1 cellular context compared by ENCODE assay signal in genomic region chr11:62612366-62613274, GRCh38.
TF ChIP-seq lines count a peak whose summit lies in the region.

A gene with protein sequence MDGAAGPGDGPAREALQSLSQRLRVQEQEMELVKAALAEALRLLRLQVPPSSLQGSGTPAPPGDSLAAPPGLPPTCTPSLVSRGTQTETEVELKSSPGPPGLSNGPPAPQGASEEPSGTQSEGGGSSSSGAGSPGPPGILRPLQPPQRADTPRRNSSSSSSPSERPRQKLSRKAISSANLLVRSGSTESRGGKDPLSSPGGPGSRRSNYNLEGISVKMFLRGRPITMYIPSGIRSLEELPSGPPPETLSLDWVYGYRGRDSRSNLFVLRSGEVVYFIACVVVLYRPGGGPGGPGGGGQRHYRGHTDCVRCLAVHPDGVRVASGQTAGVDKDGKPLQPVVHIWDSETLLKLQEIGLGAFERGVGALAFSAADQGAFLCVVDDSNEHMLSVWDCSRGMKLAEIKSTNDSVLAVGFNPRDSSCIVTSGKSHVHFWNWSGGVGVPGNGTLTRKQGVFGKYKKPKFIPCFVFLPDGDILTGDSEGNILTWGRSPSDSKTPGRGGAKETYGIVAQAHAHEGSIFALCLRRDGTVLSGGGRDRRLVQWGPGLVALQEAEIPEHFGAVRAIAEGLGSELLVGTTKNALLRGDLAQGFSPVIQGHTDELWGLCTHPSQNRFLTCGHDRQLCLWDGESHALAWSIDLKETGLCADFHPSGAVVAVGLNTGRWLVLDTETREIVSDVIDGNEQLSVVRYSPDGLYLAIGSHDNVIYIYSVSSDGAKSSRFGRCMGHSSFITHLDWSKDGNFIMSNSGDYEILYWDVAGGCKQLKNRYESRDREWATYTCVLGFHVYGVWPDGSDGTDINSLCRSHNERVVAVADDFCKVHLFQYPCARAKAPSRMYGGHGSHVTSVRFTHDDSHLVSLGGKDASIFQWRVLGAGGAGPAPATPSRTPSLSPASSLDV (minus strand): TSS chr11:62612775. CDS start chr11:62612457, 318 bp downstream.
Gene ROM1, plus strand, starts transcription at chr11:62613257. Its CDS starts 25 bp downstream, at chr11:62613282.

TF ChIP-seq in HepG2, 621 proteins besides CTCF, POLR2A, EP300 and RAD21 (continued from another document and continues in another):
- TF ChIP-seq, protein P1, sequence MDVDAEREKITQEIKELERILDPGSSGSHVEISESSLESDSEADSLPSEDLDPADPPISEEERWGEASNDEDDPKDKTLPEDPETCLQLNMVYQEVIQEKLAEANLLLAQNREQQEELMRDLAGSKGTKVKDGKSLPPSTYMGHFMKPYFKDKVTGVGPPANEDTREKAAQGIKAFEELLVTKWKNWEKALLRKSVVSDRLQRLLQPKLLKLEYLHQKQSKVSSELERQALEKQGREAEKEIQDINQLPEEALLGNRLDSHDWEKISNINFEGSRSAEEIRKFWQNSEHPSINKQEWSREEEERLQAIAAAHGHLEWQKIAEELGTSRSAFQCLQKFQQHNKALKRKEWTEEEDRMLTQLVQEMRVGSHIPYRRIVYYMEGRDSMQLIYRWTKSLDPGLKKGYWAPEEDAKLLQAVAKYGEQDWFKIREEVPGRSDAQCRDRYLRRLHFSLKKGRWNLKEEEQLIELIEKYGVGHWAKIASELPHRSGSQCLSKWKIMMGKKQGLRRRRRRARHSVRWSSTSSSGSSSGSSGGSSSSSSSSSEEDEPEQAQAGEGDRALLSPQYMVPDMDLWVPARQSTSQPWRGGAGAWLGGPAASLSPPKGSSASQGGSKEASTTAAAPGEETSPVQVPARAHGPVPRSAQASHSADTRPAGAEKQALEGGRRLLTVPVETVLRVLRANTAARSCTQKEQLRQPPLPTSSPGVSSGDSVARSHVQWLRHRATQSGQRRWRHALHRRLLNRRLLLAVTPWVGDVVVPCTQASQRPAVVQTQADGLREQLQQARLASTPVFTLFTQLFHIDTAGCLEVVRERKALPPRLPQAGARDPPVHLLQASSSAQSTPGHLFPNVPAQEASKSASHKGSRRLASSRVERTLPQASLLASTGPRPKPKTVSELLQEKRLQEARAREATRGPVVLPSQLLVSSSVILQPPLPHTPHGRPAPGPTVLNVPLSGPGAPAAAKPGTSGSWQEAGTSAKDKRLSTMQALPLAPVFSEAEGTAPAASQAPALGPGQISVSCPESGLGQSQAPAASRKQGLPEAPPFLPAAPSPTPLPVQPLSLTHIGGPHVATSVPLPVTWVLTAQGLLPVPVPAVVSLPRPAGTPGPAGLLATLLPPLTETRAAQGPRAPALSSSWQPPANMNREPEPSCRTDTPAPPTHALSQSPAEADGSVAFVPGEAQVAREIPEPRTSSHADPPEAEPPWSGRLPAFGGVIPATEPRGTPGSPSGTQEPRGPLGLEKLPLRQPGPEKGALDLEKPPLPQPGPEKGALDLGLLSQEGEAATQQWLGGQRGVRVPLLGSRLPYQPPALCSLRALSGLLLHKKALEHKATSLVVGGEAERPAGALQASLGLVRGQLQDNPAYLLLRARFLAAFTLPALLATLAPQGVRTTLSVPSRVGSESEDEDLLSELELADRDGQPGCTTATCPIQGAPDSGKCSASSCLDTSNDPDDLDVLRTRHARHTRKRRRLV (CRISPR knock-in tag; IDR thresholded peaks at IDR 0.05): no peak
- TF ChIP-seq ZNF766 (CRISPR knock-in tag; IDR thresholded peaks at IDR 0.05; ENCODE audit: borderline replicate concordance) (no peak), ZC3H13 (CRISPR knock-in tag; IDR thresholded peaks at IDR 0.05) (peak; percentile 54; the same call in 1 of the 2 replicates), ZNF713 (CRISPR knock-in tag; IDR thresholded peaks at IDR 0.05) (no peak), PRPF4 (IDR thresholded peaks at IDR 0.05; ENCODE audit: low read depth, low read length, poor library complexity, severe bottlenecking) (no peak), FOXK2 (IDR thresholded peaks at IDR 0.05) (no peak), HCFC1 (IDR thresholded peaks at IDR 0.05; ENCODE audit: low read depth, low read length) (no peak), ZNF781 (CRISPR knock-in tag; IDR thresholded peaks at IDR 0.05; ENCODE audit: borderline replicate concordance, not compliant biosample characterization) (no peak), ZNF816 (CRISPR knock-in tag; IDR thresholded peaks at IDR 0.05; ENCODE audit: borderline replicate concordance) (no peak), ZNF430 (CRISPR knock-in tag; IDR thresholded peaks at IDR 0.05) (no peak), GATAD2A (CRISPR knock-in tag; IDR thresholded peaks at IDR 0.05) (no peak), E2F2 (CRISPR knock-in tag; IDR thresholded peaks at IDR 0.05; ENCODE audit: borderline replicate concordance) (no peak), SKIL (CRISPR knock-in tag; IDR thresholded peaks at IDR 0.05; ENCODE audit: borderline replicate concordance) (no peak), U2AF2 (IDR thresholded peaks at IDR 0.05; ENCODE audit: low read depth, low read length) (no peak), HNRNPUL1 (IDR thresholded peaks at IDR 0.05; ENCODE audit: low read depth, low read length) (no peak), U2AF1 (optimal IDR thresholded peaks at IDR 0.05; ENCODE audit: low read depth, low read length) (no peak), PPARG (CRISPR knock-in tag; conservative IDR thresholded peaks at IDR 0.05) (no peak), ZNF850 (CRISPR knock-in tag; conservative IDR thresholded peaks at IDR 0.05) (no peak), ZNF292 (CRISPR knock-in tag; IDR thresholded peaks at IDR 0.05; ENCODE audit: borderline replicate concordance, low read depth) (no peak), ZNF577 (CRISPR knock-in tag; IDR thresholded peaks at IDR 0.05; ENCODE audit: borderline replicate concordance, low read depth) (no peak), ZGPAT (CRISPR knock-in tag; IDR thresholded peaks at IDR 0.05) (no peak; the same call in 1 of the 2 replicates), ZNF136 (CRISPR knock-in tag; IDR thresholded peaks at IDR 0.05; ENCODE audit: low read depth) (no peak), ELF1 (CRISPR knock-in tag; IDR thresholded peaks at IDR 0.05) (peak; percentile 43; the same call in 1 of the 2 replicates), ZFY (CRISPR knock-in tag; IDR thresholded peaks at IDR 0.05) (peak; percentile 48; the same call in 1 of the 2 replicates), KLF12 (CRISPR knock-in tag; IDR thresholded peaks at IDR 0.05; ENCODE audit: borderline replicate concordance) (0 out of 2 replicates have a peak, but pooled peaks have one; percentile 32), STAG1 (CRISPR knock-in tag; IDR thresholded peaks at IDR 0.05) (peak; percentile 18; the same call in 1 of the 2 replicates), KAT2B (IDR thresholded peaks at IDR 0.05; ENCODE audit: borderline replicate concordance, low read depth, low read length) (no peak), ZNF589 (CRISPR knock-in tag; conservative IDR thresholded peaks at IDR 0.05) (no peak), ZSCAN29 (CRISPR knock-in tag; conservative IDR thresholded peaks at IDR 0.05) (no peak), FOXC1 (CRISPR knock-in tag; IDR thresholded peaks at IDR 0.05; ENCODE audit: borderline replicate concordance) (no peak), ZBTB7B (CRISPR knock-in tag; IDR thresholded peaks at IDR 0.05) (0 out of 2 replicates have a peak, but pooled peaks have one; percentile 25), NFKBIZ (CRISPR knock-in tag; IDR thresholded peaks at IDR 0.05) (no peak), SIX1 (CRISPR knock-in tag; IDR thresholded peaks at IDR 0.05; ENCODE audit: borderline replicate concordance) (no peak), SNAI1 (CRISPR knock-in tag; IDR thresholded peaks at IDR 0.05; ENCODE audit: borderline replicate concordance) (no peak), ZNF598 (CRISPR knock-in tag; IDR thresholded peaks at IDR 0.05; ENCODE audit: borderline replicate concordance) (no peak)
- TF ChIP-seq, protein P2, sequence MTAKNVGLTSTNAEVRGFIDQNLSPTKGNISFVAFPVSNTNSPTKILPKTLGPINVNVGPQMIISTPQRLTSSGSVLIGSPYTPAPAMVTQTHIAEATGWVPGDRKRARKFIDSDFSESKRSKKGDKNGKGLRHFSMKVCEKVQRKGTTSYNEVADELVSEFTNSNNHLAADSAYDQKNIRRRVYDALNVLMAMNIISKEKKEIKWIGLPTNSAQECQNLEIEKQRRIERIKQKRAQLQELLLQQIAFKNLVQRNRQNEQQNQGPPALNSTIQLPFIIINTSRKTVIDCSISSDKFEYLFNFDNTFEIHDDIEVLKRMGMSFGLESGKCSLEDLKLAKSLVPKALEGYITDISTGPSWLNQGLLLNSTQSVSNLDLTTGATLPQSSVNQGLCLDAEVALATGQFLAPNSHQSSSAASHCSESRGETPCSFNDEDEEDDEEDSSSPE (CRISPR knock-in tag; IDR thresholded peaks at IDR 0.05): 0 out of 2 replicates have a peak, but pooled peaks have one; percentile 24
- TF ChIP-seq, protein P3, sequence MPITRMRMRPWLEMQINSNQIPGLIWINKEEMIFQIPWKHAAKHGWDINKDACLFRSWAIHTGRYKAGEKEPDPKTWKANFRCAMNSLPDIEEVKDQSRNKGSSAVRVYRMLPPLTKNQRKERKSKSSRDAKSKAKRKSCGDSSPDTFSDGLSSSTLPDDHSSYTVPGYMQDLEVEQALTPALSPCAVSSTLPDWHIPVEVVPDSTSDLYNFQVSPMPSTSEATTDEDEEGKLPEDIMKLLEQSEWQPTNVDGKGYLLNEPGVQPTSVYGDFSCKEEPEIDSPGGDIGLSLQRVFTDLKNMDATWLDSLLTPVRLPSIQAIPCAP (CRISPR knock-in tag; IDR thresholded peaks at IDR 0.05; ENCODE audit: low read depth): no peak
- TF ChIP-seq, protein P4, sequence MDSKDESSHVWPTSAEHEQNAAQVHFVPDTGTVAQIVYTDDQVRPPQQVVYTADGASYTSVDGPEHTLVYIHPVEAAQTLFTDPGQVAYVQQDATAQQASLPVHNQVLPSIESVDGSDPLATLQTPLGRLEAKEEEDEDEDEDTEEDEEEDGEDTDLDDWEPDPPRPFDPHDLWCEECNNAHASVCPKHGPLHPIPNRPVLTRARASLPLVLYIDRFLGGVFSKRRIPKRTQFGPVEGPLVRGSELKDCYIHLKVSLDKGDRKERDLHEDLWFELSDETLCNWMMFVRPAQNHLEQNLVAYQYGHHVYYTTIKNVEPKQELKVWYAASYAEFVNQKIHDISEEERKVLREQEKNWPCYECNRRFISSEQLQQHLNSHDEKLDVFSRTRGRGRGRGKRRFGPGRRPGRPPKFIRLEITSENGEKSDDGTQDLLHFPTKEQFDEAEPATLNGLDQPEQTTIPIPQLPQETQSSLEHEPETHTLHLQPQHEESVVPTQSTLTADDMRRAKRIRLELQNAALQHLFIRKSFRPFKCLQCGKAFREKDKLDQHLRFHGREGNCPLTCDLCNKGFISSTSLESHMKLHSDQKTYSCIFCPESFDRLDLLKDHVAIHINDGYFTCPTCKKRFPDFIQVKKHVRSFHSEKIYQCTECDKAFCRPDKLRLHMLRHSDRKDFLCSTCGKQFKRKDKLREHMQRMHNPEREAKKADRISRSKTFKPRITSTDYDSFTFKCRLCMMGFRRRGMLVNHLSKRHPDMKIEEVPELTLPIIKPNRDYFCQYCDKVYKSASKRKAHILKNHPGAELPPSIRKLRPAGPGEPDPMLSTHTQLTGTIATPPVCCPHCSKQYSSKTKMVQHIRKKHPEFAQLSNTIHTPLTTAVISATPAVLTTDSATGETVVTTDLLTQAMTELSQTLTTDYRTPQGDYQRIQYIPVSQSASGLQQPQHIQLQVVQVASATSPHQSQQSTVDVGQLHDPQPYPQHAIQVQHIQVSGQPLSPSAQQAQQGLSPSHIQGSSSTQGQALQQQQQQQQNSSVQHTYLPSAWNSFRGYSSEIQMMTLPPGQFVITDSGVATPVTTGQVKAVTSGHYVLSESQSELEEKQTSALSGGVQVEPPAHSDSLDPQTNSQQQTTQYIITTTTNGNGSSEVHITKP (CRISPR knock-in tag; IDR thresholded peaks at IDR 0.05; ENCODE audit: low read depth): no peak
- TF ChIP-seq, protein P5, sequence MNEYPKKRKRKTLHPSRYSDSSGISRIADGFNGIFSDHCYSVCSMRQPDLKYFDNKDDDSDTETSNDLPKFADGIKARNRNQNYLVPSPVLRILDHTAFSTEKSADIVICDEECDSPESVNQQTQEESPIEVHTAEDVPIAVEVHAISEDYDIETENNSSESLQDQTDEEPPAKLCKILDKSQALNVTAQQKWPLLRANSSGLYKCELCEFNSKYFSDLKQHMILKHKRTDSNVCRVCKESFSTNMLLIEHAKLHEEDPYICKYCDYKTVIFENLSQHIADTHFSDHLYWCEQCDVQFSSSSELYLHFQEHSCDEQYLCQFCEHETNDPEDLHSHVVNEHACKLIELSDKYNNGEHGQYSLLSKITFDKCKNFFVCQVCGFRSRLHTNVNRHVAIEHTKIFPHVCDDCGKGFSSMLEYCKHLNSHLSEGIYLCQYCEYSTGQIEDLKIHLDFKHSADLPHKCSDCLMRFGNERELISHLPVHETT (CRISPR knock-in tag; conservative IDR thresholded peaks at IDR 0.05): peak; percentile 82; the same call in 1 of the 2 replicates
